Comparison of ENCODE assay signal across 9 cellular contexts in the genomic region with DNA sequence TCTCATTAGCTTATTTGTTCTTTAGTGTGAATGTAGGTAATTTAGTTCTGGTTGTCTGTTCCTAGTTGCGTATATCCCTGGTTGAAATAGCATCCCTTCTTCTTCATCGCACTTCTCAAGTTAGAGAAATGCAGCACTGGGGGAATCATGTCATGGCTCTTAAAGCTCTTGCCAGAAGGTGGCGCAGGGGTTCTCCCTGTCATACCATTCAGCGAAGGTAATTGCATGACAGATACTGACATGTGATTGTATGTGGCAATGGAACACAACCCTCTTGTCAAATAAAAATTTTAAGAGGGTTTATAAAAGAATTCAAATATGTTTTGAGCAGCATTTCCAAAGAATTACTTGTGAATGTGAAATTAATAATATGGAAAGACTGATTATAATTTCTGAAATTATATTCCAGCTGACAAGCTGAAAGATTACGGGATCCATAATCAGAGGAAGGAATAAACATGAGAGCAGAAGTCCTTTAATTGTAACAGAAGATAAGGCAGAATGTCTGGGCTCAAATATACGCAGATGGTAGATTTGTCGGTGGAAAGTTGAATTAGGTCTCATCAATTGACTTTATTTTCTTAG.
DNase-seq lines count a peak whose midpoint lies in the region; ATAC-seq and TF ChIP-seq lines count a peak whose summit lies in the region.
"Had no signal": no experiment of that assay in that cellular context is flagged by ENCODE, and none has a peak within 500 bp of the region (broad histone marks: within the 10 kb centered on the region; RNA-seq: fewer than 3 reads in every experiment).

No MANE protein-coding gene starts in this region.

- H3K36me3 Mint-ChIP-seq in activated naive CD8-positive, alpha-beta T cell treated with anti-CD3 and anti-CD28 coated beads for 36 hours = no peaks in the 10 kb centered on the region

- peaks cover 8% of the 10 kb centered on the region for H3K27me3 Mint-ChIP-seq in activated naive CD8-positive, alpha-beta T cell treated with anti-CD3 and anti-CD28 coated beads for 36 hours
- H3K27me3 Mint-ChIP-seq: central memory CD8-positive, alpha-beta T cell had no signal

- H3K27ac ChIP-seq in right atrium auricular region = no peak overlapping the region

- H3K4me3 Mint-ChIP-seq in activated naive CD8-positive, alpha-beta T cell treated with anti-CD3 and anti-CD28 coated beads for 36 hours = no peak overlapping the region
- H3K4me3 Mint-ChIP-seq: central memory CD8-positive, alpha-beta T cell had no signal

- H3K4me3 ChIP-seq in NT2/D1 (ENCODE audit: insufficient read length, low read depth) (no peak overlapping the region), right atrium auricular region (no peak overlapping the region), skeletal muscle cell (ENCODE audit: low read depth, low read length) (no peak overlapping the region)

- TF ChIP-seq CTCF in right atrium auricular region (IDR thresholded peaks at IDR 0.05) = peak in 1 of 2 donors; percentile 67

- H3K9ac ChIP-seq in NT2/D1 (ENCODE audit: insufficient read length, low read depth) = no peak overlapping the region

- no peak overlapping the region for H3K27ac Mint-ChIP-seq in activated naive CD8-positive, alpha-beta T cell treated with anti-CD3 and anti-CD28 coated beads for 36 hours

- H3K27me3 ChIP-seq in NT2/D1 (ENCODE audit: insufficient read depth, insufficient read length) (no peaks in the 10 kb centered on the region), right atrium auricular region (no peaks in the 10 kb centered on the region)

- no peaks in the 10 kb centered on the region for H3K4me1 ChIP-seq in NT2/D1 (ENCODE audit: insufficient read depth, insufficient read length)
- H3K4me1 ChIP-seq in right atrium auricular region = no peaks in the 10 kb centered on the region

- H3K9me3 Mint-ChIP-seq in activated naive CD8-positive, alpha-beta T cell treated with anti-CD3 and anti-CD28 coated beads for 36 hours = no peaks in the 10 kb centered on the region

- peak; percentile 59 for DNase-seq in GM03348 (ENCODE audit: low spot score)
- DNase-seq in HT-29 (ENCODE audit: low spot score) = peak; percentile 68
- peak; percentile 51 for DNase-seq in NT2/D1 (ENCODE audit: low read depth, low spot score)
- peak; percentile 25 for DNase-seq in activated naive CD8-positive, alpha-beta T cell treated with anti-CD3 and anti-CD28 coated beads for 36 hours
- DNase-seq in right atrium auricular region (ENCODE audit: low spot score) = peak; percentile 75
- peak; percentile 48 for DNase-seq in skeletal muscle cell (ENCODE audit: low read depth)
- no peak for DNase-seq in cerebellar nuclear complex (lab: John Stamatoyannopoulos, UW)

- H3K36me3 ChIP-seq in NT2/D1 (ENCODE audit: insufficient read depth, insufficient read length, low read length) = no peaks in the 10 kb centered on the region
- no peaks in the 10 kb centered on the region for H3K36me3 ChIP-seq in right atrium auricular region

- no peaks in the 10 kb centered on the region for H3K4me1 Mint-ChIP-seq in activated naive CD8-positive, alpha-beta T cell treated with anti-CD3 and anti-CD28 coated beads for 36 hours
- H3K4me1 Mint-ChIP-seq: central memory CD8-positive, alpha-beta T cell had no signal

- H3K9me3 ChIP-seq in NT2/D1 (ENCODE audit: insufficient read depth, low read length) = no peaks in the 10 kb centered on the region
- H3K9me3 ChIP-seq in right atrium auricular region = no peaks in the 10 kb centered on the region

- peak; percentile 93 for ATAC-seq in GM21529 (IDR thresholded peaks at IDR 0.05; ENCODE audit: unreplicated experiment)

Comparison
In these comparisons a context has a peak if more than half of its experiments do, and no peak if none do; other contexts are left out.
1. DNase-seq: peak in GM03348 (single experiment), HT-29 (single experiment), NT2/D1 (single experiment), activated naive CD8-positive, alpha-beta T cell treated with anti-CD3 and anti-CD28 coated beads for 36 hours (single experiment), right atrium auricular region (single experiment) and skeletal muscle cell (single experiment); none in cerebellar nuclear complex (0 of 2).